ENCODE assay signal across 25 cellular contexts in the genomic region with DNA sequence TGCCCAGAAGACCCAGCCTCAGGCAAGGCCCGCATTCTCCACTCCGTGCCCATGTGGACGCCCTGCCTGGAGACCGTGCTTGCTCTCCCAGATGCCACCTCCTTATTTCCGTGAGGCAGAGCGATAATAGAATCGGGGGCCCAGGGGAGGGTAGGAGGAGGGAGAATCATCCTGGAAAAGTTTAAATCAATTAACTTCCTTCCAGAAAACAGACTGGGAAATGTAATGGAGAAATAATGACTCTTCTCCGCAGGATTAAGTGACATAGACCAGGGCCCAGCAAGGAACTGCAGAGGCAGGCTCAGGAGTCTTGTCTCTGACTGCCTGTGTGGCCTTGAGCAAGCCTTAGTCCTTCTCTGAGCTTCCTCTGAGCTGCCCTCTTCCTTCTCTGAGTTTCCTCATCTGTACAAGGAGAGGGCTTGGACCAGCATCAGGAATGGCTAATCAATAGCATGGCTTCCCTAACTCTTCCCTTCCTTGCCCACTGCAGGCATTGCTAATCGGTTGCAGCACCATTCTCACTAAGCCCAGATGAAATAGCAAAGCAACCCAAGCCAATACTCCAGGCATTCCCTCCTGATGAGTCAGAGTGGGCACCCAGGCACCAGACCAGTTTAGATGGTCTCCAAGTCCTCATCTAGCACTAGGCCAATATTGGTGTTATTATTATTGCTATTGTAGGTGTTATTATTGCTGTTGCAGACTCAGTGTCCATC. TPM values are rescaled to one million over a fixed set of nuclear protein-coding genes. Genes with fewer than 3 reads are reported as not detected.
DNase-seq lines count a peak whose midpoint lies in the region; ATAC-seq and TF ChIP-seq lines count a peak whose summit lies in the region.
"Had no signal": no experiment of that assay in that cellular context is flagged by ENCODE, and none has a peak within 500 bp of the region (broad histone marks: within the 10 kb centered on the region; RNA-seq: fewer than 3 reads in every experiment).

No MANE protein-coding gene starts in this region.

- no peaks in the 10 kb centered on the region for H3K36me3 ChIP-seq in HCT116 (ENCODE audit: control insufficient read depth in 1 of 2, insufficient read depth in 2 of 2, low read length in 2 of 2)
- H3K36me3 ChIP-seq in neuronal stem cell (replicated peaks in 1 of 2; ENCODE audit: control insufficient read depth in 2 of 2, insufficient read depth in 2 of 2, low read length in 2 of 2): no peaks in the 10 kb centered on the region

- no peak overlapping the region for H3K4me3 Mint-ChIP-seq in activated CD4-positive, alpha-beta T cell treated with anti-CD3 and anti-CD28 coated beads for 36 hours
- H3K4me3 Mint-ChIP-seq: CD8-positive, alpha-beta T cell; T-helper 2 cell treated with Interferon-gamma antibody and Interleukin-4, amounts not matched to agents 5 μg/mL and 100 μg/mL, for 36 hours had no signal

- no peak overlapping the region for H3K23ac ChIP-seq in neuronal stem cell (ENCODE audit: low read depth, low read length, poor library complexity)

- POLR2A ChIA-PET in HCT116 (lab: Charles Lee): no interaction called here
- POLR2A ChIA-PET in RWPE1 (lab: Yijun Ruan, JAX; ENCODE audit: low non-redundant PET): no interaction called here
- POLR2A ChIA-PET in activated CD4-positive, alpha-beta T cell treated with anti-CD3 and anti-CD28 coated beads for 36 hours (lab: Charles Lee): no interaction called here

- TF ChIP-seq RAD21 in HCT116 (IDR thresholded peaks at IDR 0.05; ENCODE audit: low read depth): no peak

- no peak overlapping the region for H4K8ac ChIP-seq in neuronal stem cell (ENCODE audit: low read depth, low read length)

- H3K9ac ChIP-seq in HCT116 (ENCODE audit: low read length) (no peak overlapping the region), neuronal stem cell (ENCODE audit: low read depth, low read length, poor library complexity) (no peak overlapping the region)
- H3K9ac ChIP-seq: KMS-11 had no signal

- RAD21 ChIA-PET in HCT116 (lab: Charles Lee; ENCODE audit: low non-redundant PET in 1 of 2, low total read pairs in 2 of 2, uncharacterized antibody in 2 of 2, unreplicated experiment in 2 of 2): no interaction called here

- no peaks in the 10 kb centered on the region for H3K4me1 Mint-ChIP-seq in activated CD4-positive, alpha-beta T cell treated with anti-CD3 and anti-CD28 coated beads for 36 hours

- peaks cover 0 to 6% of the 10 kb centered on the region in 2 experiments; a peak in 2 of 4 replicates for H3K4me1 ChIP-seq in HCT116 (ENCODE audit: control insufficient read depth in 1 of 2, insufficient read depth in 2 of 2, low read length in 2 of 2)
- H3K4me1 ChIP-seq in neuronal stem cell (ENCODE audit: control insufficient read depth in 2 of 2, insufficient read depth in 1 of 2, low read depth in 1 of 2, low read length in 2 of 2): peaks cover 0 to 10% of the 10 kb centered on the region in 2 donors
- H3K4me1 ChIP-seq: A549 had no signal

- peak overlapping the region; percentile 44 for H3K18ac ChIP-seq in neuronal stem cell (ENCODE audit: low read length)

- no peak overlapping the region for H2AK5ac ChIP-seq in neuronal stem cell (ENCODE audit: low read depth, low read length)

- H3K14ac ChIP-seq in neuronal stem cell (ENCODE audit: low read length): no peak overlapping the region

- H3K9me3 Mint-ChIP-seq in activated naive CD4-positive, alpha-beta T cell treated with anti-CD3 and anti-CD28 coated beads, Interleukin-2, amount 50 U/mL, for 72 hours: no peaks in the 10 kb centered on the region
- H3K9me3 Mint-ChIP-seq in activated CD4-positive, alpha-beta T cell treated with anti-CD3 and anti-CD28 coated beads for 36 hours (ENCODE audit: low read depth): no peaks in the 10 kb centered on the region
- H3K9me3 Mint-ChIP-seq: CD8-positive, alpha-beta T cell; T-helper 2 cell treated with Interferon-gamma antibody and Interleukin-4, amounts not matched to agents 5 μg/mL and 100 μg/mL, for 36 hours had no signal

- H3K4me3 ChIP-seq in HCT116 (replicated peaks in 1 of 2; ENCODE audit: low read depth in 1 of 2, low read length in 2 of 2): no peak overlapping the region
- H3K4me3 ChIP-seq in neuronal stem cell (ENCODE audit: low read length in 2 of 2): no peak overlapping the region
- H3K4me3 ChIP-seq: A549 had no signal

- ATAC-seq in HCT116: peak; percentile 46; the same call in 1 of the 2 replicates
- ATAC-seq in activated naive CD4-positive, alpha-beta T cell treated with anti-CD3 and anti-CD28 coated beads, Interleukin-2, amount 50 U/mL, for 72 hours: no peak
- ATAC-seq in activated CD4-positive, alpha-beta T cell treated with anti-CD3 and anti-CD28 coated beads for 36 hours: no peak
- ATAC-seq: CD8-positive, alpha-beta T cell had no signal

- H4K91ac ChIP-seq in neuronal stem cell (ENCODE audit: low read depth, low read length, poor library complexity): no peak overlapping the region

- no peaks in the 10 kb centered on the region for H3K36me3 Mint-ChIP-seq in activated naive CD4-positive, alpha-beta T cell treated with anti-CD3 and anti-CD28 coated beads, Interleukin-2, amount 50 U/mL, for 72 hours
- H3K36me3 Mint-ChIP-seq in activated CD4-positive, alpha-beta T cell treated with anti-CD3 and anti-CD28 coated beads for 36 hours (ENCODE audit: low read depth): no peaks in the 10 kb centered on the region
- H3K36me3 Mint-ChIP-seq: CD8-positive, alpha-beta T cell had no signal

- no peak overlapping the region for H3K27ac ChIP-seq in HCT116 (ENCODE audit: low read depth, low read length)
- no peak overlapping the region for H3K27ac ChIP-seq in RWPE1
- H3K27ac ChIP-seq in neuronal stem cell (replicated peaks; ENCODE audit: low read length): no peak overlapping the region
- H3K27ac ChIP-seq: A549, C4-2B, KMS-11 had no signal

- no peak overlapping the region for H2BK5ac ChIP-seq in neuronal stem cell (ENCODE audit: low read length)

- no peak overlapping the region for H2BK12ac ChIP-seq in neuronal stem cell (ENCODE audit: low read length)

- no peak overlapping the region for H3K4ac ChIP-seq in neuronal stem cell (ENCODE audit: low read length)

- no peaks in the 10 kb centered on the region for H3K79me1 ChIP-seq in neuronal stem cell (ENCODE audit: low read depth, low read length)

- H2AFZ ChIP-seq in HCT116 (ENCODE audit: low read depth, low read length, poor library complexity, severe bottlenecking) (no peak overlapping the region), neuronal stem cell (ENCODE audit: low read length) (no peak overlapping the region)

- H3K79me2 ChIP-seq in HCT116 (ENCODE audit: insufficient read depth, low read length): no peaks in the 10 kb centered on the region

- no peak overlapping the region for H2BK120ac ChIP-seq in neuronal stem cell (ENCODE audit: low read depth, low read length)

- no peaks in the 10 kb centered on the region for H4K20me1 ChIP-seq in HCT116 (ENCODE audit: insufficient read depth)

- H3K9me2 ChIP-seq in HCT116 (ENCODE audit: insufficient read depth): no peaks in the 10 kb centered on the region

- CTCF ChIA-PET in HCT116 (lab: Charles Lee): interaction anchor here (1.5 kb wide), 1 partner anchor 143 kb away, joined by 4 read pairs; no protein-coding TSS in a partner anchor
- CTCF ChIA-PET in RWPE1 (lab: Yijun Ruan, JAX): interaction anchor here (1.0 kb wide), 1 partner anchor 11 kb away, joined by 3 read pairs; no protein-coding TSS in a partner anchor
- CTCF ChIA-PET in activated CD4-positive, alpha-beta T cell treated with anti-CD3 and anti-CD28 coated beads for 36 hours (lab: Charles Lee): no interaction called here

- H3K27ac Mint-ChIP-seq in activated naive CD4-positive, alpha-beta T cell treated with anti-CD3 and anti-CD28 coated beads, Interleukin-2, amount 50 U/mL, for 72 hours: no peak overlapping the region
- no peak overlapping the region for H3K27ac Mint-ChIP-seq in activated CD4-positive, alpha-beta T cell treated with anti-CD3 and anti-CD28 coated beads for 36 hours
- H3K27ac Mint-ChIP-seq: CD8-positive, alpha-beta T cell; T-helper 2 cell treated with Interferon-gamma antibody and Interleukin-4, amounts not matched to agents 5 μg/mL and 100 μg/mL, for 36 hours had no signal

- no peaks in the 10 kb centered on the region for H3K9me3 ChIP-seq in HCT116 (ENCODE audit: control insufficient read depth in 1 of 2, insufficient read depth in 1 of 2, low read depth in 1 of 2, low read length in 2 of 2)
- H3K9me3 ChIP-seq in neuronal stem cell (replicated peaks in 1 of 2; ENCODE audit: control insufficient read depth in 2 of 2, insufficient read depth in 1 of 2, low read depth in 1 of 2, low read length in 2 of 2): no peaks in the 10 kb centered on the region
- H3K9me3 ChIP-seq: A549, Caco-2 had no signal

- DNase-seq in Daoy (ENCODE audit: low read depth) (peak; percentile 30), HCT116 (ENCODE audit: low read depth, low spot score) (no peak), RWPE1 (ENCODE audit: low spot score) (peak; percentile 13), neuronal stem cell (ENCODE audit: low spot score) (no peak), NCI-H1694 treated with DMSO at 0.1 percent for 48 hours (lab: John Stamatoyannopoulos, UW) (no peak), medulla oblongata (ENCODE audit: extremely low spot score) (no peak)
- DNase-seq in activated naive CD4-positive, alpha-beta T cell treated with anti-CD3 and anti-CD28 coated beads, Interleukin-2, amount 50 U/mL, for 72 hours (ENCODE audit: low spot score in 2 of 2): no peak
- DNase-seq in activated CD4-positive, alpha-beta T cell treated with anti-CD3 and anti-CD28 coated beads for 36 hours: no peak
- DNase-seq: Caco-2; CD8-positive, alpha-beta T cell; DMS79; HCEC 1CT; IMR-90; NCI-H1092 treated with DMSO at 0.1 percent for 48 hours; NCI-H1436; NCI-H1930; NCI-H2107; NCI-H446; NCI-H524 treated with DMSO at 0.1 percent for 48 hours; NCI-H774; T-helper 1 cell had no signal

- no peak overlapping the region for H2BK15ac ChIP-seq in neuronal stem cell (ENCODE audit: low read length)

- TF ChIP-seq POLR2A in HCT116 (IDR thresholded peaks at IDR 0.05; ENCODE audit: borderline replicate concordance, extremely low read depth, insufficient read depth, insufficient read length): no peak

- whole genome bisulfite sequencing in neuronal stem cell (ENCODE audit: extremely low coverage in 2 of 2, insufficient read length in 2 of 2, insufficient replicate concordance in 1 of 2), 2 donors: no CpG with 5 or more reads among the region's 9 CpGs

- peaks cover 2% of the 10 kb centered on the region for H3K27me3 Mint-ChIP-seq in activated CD4-positive, alpha-beta T cell treated with anti-CD3 and anti-CD28 coated beads for 36 hours

- intact Hi-C loops in HCT116 (cut with micrococcal nuclease): no loop called here
- intact Hi-C loops in activated CD4-positive, alpha-beta T cell treated with anti-CD3 and anti-CD28 coated beads for 36 hours (cut with DNase I, micrococcal nuclease): no loop called here

- TF ChIP-seq CTCF in HCT116 (IDR thresholded peaks at IDR 0.05 in 2 of 3, conservative IDR thresholded peaks at IDR 0.05 in 1 of 3; ENCODE audit: borderline replicate concordance in 1 of 3, insufficient read depth in 1 of 3, low read depth in 2 of 3, low read length in 2 of 3) (no peak), RWPE1 (conservative IDR thresholded peaks at IDR 0.05; ENCODE audit: low read depth) (no peak)

- H3K27me3 ChIP-seq in HCT116 (ENCODE audit: insufficient read depth, low read length): no peaks in the 10 kb centered on the region
- peaks cover 0 to 31% (median 0%) of the 10 kb centered on the region in 3 experiments for H3K27me3 ChIP-seq in neuronal stem cell (ENCODE audit: control insufficient read depth in 3 of 3, insufficient read depth in 3 of 3, low read depth in 1 of 3, low read length in 3 of 3)

- no TSS peak for BruUV-seq in HCT116 (replicated peaks; lab: Mats Ljungman, UMichigan)

- H3K4me2 ChIP-seq in HCT116 (ENCODE audit: low read length) (no peak overlapping the region), neuronal stem cell (ENCODE audit: insufficient read depth, low read length, poor library complexity, severe bottlenecking) (no peak overlapping the region)
- H3K4me2 ChIP-seq: A549, KMS-11 had no signal

RNA-seq across cellular contexts. Expression of gene FAM222A, which starts 11.3 kb away (rescaled TPM):
- 1.0 and 2.4 TPM in 2 replicates for total RNA-seq in Daoy (2014; rRNA removed; shearing (Covaris generic))
- total RNA-seq in HCT116 (2021; ENCODE audit: unreplicated experiment): 3.7 TPM
- polyA plus RNA-seq in HCT116 (2012): 1.0 and 1.8 TPM in 2 replicates
- 14.4 TPM for polyA plus RNA-seq in neuronal stem cell (2013, experiment 1 of 2)
- polyA plus RNA-seq in neuronal stem cell (2013, experiment 2 of 2): 14.3 TPM
- total RNA-seq in activated naive CD4-positive, alpha-beta T cell treated with anti-CD3 and anti-CD28 coated beads, Interleukin-2, amount 50 U/mL, for 72 hours: 1 to 10 TPM in 1 of 2 donors, under 1 TPM in 1; 0.18 to 1.2 TPM
- total RNA-seq in activated CD4-positive, alpha-beta T cell treated with anti-CD3 and anti-CD28 coated beads for 36 hours: under 1 TPM; 0.39 to 0.53 TPM

Comparison
In these comparisons a context has a peak if more than half of its experiments do, and no peak if none do; other contexts are left out.
1. DNase-seq: peak in Daoy (single experiment) and RWPE1 (single experiment); none in HCT116 (single experiment), neuronal stem cell (single experiment), activated naive CD4-positive, alpha-beta T cell treated with anti-CD3 and anti-CD28 coated beads, Interleukin-2, amount 50 U/mL, for 72 hours (0 of 2), NCI-H1694 treated with DMSO at 0.1 percent for 48 hours (single experiment), medulla oblongata (single experiment) and activated CD4-positive, alpha-beta T cell treated with anti-CD3 and anti-CD28 coated beads for 36 hours (single experiment).